In the genomic region with DNA sequence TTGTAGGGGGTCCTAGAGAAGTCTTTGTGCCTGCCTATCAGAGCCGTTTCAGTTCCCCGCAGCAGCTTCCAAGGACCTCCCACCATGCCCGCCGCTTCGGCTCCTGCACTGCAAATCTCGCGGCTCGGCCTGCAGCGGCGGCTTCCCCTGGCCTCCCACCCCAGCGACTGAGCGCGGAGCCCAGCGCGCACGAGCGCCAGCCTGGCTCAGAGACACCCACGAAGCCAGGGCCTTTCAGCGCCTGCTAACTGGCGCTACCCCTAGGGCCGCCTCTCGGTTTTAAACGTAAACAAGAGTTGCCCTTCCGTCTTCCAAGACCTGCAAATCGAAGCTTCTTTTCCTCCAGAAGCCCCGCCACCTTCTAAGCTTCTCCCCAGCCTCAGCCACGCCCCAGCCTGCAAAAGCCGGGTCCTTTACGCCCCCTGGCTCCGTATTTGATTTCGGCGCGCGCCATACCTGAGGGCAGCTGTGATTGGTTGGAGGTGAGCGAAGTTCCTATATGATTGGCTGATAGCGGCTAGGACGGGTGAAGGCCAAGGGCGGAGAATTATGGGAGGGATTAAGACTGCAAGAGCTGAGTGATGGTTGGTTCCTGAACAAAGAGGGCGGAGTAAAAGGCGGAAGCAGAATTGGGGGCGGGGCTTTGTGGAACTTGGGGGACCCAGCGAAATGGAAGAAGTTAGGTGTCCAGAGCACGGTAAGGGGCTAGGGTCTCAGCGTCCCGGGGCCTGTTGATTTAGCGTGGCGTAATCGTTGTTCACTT, we compare ENCODE assay signal across 1 cellular context.
TF ChIP-seq lines count a peak whose summit lies in the region.

Gene TTF2 (plus strand): TSS at position 649 of the 763 bp plus-strand sequence. CDS start 21 bp downstream, at position 670.

TF ChIP-seq in GM12878, 131 proteins besides CTCF, POLR2A, EP300 and RAD21 (continued from another document and continues in another):
- TF ChIP-seq IRF3 (IDR thresholded peaks at IDR 0.05) (peak; percentile 78; the same call in 1 of the 2 replicates), ZZZ3 (IDR thresholded peaks at IDR 0.05; ENCODE audit: control insufficient read depth, insufficient read length, low read depth) (no peak), ZBED1 (IDR thresholded peaks at IDR 0.05; ENCODE audit: borderline replicate concordance) (0 out of 2 replicates have a peak, but pooled peaks have one; percentile 56), USF2 (IDR thresholded peaks at IDR 0.05; ENCODE audit: borderline replicate concordance, low read depth, low read length) (no peak), FOS (IDR thresholded peaks at IDR 0.05; ENCODE audit: borderline replicate concordance, extremely low read depth, insufficient read length) (peak; percentile 58), ZNF274 (IDR thresholded peaks at IDR 0.05; ENCODE audit: insufficient read depth, insufficient read length) (no peak), POU2F2 (IDR thresholded peaks at IDR 0.05; ENCODE audit: borderline replicate concordance, low read depth, low read length) (peak; percentile 3; the same call in 2 of the 3 replicates), MXI1 (IDR thresholded peaks at IDR 0.05; ENCODE audit: low read depth, low read length) (peak; percentile 96), SKIL (IDR thresholded peaks at IDR 0.05; ENCODE audit: low read depth, poor library complexity, severe bottlenecking) (peak; percentile 33), SIN3A (IDR thresholded peaks at IDR 0.05; ENCODE audit: low read depth, low read length) (peak; percentile 99), RB1 (IDR thresholded peaks at IDR 0.05; ENCODE audit: borderline replicate concordance) (peak; percentile 89; the same call in 1 of the 2 replicates), SMARCA5 (IDR thresholded peaks at IDR 0.05) (0 out of 2 replicates have a peak, but pooled peaks have one; percentile 18), SMC3 (IDR thresholded peaks at IDR 0.05; ENCODE audit: borderline replicate concordance, low read length) (no peak), ZNF384 (IDR thresholded peaks at IDR 0.05; ENCODE audit: borderline replicate concordance, low read depth, low read length) (no peak), PAX8 (IDR thresholded peaks at IDR 0.05) (no peak), HDAC6 (IDR thresholded peaks at IDR 0.05; ENCODE audit: unreplicated experiment) (no peak), TAF1 (IDR thresholded peaks at IDR 0.05; ENCODE audit: borderline replicate concordance, low read depth, low read length) (peak; percentile 78), WRNIP1 (IDR thresholded peaks at IDR 0.05; ENCODE audit: borderline replicate concordance, low read depth, low read length) (no peak), ETV6 (conservative IDR thresholded peaks at IDR 0.05 in 1 of 2, IDR thresholded peaks at IDR 0.05 in 1 of 2; ENCODE audit: borderline replicate concordance in 1 of 2, low read depth in 1 of 2) (no peak), CHD4 (IDR thresholded peaks at IDR 0.05) (no peak), MEF2A (IDR thresholded peaks at IDR 0.05; ENCODE audit: insufficient read depth, low read depth, low read length) (no peak), GATAD2B (conservative IDR thresholded peaks at IDR 0.05; ENCODE audit: low read depth) (peak; percentile 64; the same call in 1 of the 2 replicates), BCL11A (IDR thresholded peaks at IDR 0.05; ENCODE audit: low read depth, low read length) (no peak), NRF1 (conservative IDR thresholded peaks at IDR 0.05; ENCODE audit: low read depth, low read length) (no peak), PRDM15 (CRISPR knock-in tag; IDR thresholded peaks at IDR 0.05) (no peak), CEBPZ (IDR thresholded peaks at IDR 0.05; ENCODE audit: low read depth, low read length) (0 out of 2 replicates have a peak, but pooled peaks have one; percentile 27), MTA3 (IDR thresholded peaks at IDR 0.05; ENCODE audit: borderline replicate concordance, low read length) (no peak), IKZF1 (conservative IDR thresholded peaks at IDR 0.05) (peak; percentile 34), LARP7 (IDR thresholded peaks at IDR 0.05) (peak; percentile 85), CREB1 (IDR thresholded peaks at IDR 0.05; ENCODE audit: low read depth) (peak; percentile 52; the same call in 1 of the 2 replicates), ZNF207 (IDR thresholded peaks at IDR 0.05; ENCODE audit: borderline replicate concordance) (peak; percentile 84)
- TF ChIP-seq, protein P1, sequence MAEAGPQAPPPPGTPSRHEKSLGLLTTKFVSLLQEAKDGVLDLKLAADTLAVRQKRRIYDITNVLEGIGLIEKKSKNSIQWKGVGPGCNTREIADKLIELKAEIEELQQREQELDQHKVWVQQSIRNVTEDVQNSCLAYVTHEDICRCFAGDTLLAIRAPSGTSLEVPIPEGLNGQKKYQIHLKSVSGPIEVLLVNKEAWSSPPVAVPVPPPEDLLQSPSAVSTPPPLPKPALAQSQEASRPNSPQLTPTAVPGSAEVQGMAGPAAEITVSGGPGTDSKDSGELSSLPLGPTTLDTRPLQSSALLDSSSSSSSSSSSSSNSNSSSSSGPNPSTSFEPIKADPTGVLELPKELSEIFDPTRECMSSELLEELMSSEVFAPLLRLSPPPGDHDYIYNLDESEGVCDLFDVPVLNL (IDR thresholded peaks at IDR 0.05; ENCODE audit: low read depth, low read length), result peak; percentile 98
- TF ChIP-seq, protein P2, sequence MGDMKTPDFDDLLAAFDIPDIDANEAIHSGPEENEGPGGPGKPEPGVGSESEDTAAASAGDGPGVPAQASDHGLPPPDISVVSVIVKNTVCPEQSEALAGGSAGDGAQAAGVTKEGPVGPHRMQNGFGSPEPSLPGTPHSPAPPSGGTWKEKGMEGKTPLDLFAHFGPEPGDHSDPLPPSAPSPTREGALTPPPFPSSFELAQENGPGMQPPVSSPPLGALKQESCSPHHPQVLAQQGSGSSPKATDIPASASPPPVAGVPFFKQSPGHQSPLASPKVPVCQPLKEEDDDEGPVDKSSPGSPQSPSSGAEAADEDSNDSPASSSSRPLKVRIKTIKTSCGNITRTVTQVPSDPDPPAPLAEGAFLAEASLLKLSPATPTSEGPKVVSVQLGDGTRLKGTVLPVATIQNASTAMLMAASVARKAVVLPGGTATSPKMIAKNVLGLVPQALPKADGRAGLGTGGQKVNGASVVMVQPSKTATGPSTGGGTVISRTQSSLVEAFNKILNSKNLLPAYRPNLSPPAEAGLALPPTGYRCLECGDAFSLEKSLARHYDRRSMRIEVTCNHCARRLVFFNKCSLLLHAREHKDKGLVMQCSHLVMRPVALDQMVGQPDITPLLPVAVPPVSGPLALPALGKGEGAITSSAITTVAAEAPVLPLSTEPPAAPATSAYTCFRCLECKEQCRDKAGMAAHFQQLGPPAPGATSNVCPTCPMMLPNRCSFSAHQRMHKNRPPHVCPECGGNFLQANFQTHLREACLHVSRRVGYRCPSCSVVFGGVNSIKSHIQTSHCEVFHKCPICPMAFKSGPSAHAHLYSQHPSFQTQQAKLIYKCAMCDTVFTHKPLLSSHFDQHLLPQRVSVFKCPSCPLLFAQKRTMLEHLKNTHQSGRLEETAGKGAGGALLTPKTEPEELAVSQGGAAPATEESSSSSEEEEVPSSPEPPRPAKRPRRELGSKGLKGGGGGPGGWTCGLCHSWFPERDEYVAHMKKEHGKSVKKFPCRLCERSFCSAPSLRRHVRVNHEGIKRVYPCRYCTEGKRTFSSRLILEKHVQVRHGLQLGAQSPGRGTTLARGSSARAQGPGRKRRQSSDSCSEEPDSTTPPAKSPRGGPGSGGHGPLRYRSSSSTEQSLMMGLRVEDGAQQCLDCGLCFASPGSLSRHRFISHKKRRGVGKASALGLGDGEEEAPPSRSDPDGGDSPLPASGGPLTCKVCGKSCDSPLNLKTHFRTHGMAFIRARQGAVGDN (IDR thresholded peaks at IDR 0.05), result peak; percentile 76; the same call in 1 of the 2 replicates
- TF ChIP-seq, protein P3, sequence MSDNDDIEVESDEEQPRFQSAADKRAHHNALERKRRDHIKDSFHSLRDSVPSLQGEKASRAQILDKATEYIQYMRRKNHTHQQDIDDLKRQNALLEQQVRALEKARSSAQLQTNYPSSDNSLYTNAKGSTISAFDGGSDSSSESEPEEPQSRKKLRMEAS (IDR thresholded peaks at IDR 0.05; ENCODE audit: low read depth, low read length), result no peak; the same call in 1 of the 2 replicates
- TF ChIP-seq, protein P4, sequence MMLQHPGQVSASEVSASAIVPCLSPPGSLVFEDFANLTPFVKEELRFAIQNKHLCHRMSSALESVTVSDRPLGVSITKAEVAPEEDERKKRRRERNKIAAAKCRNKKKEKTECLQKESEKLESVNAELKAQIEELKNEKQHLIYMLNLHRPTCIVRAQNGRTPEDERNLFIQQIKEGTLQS (IDR thresholded peaks at IDR 0.05; ENCODE audit: borderline replicate concordance, extremely low read depth, low read depth, low read length), result no peak
